Comparison of ENCODE assay signal across 1 cellular context in the genomic region with DNA sequence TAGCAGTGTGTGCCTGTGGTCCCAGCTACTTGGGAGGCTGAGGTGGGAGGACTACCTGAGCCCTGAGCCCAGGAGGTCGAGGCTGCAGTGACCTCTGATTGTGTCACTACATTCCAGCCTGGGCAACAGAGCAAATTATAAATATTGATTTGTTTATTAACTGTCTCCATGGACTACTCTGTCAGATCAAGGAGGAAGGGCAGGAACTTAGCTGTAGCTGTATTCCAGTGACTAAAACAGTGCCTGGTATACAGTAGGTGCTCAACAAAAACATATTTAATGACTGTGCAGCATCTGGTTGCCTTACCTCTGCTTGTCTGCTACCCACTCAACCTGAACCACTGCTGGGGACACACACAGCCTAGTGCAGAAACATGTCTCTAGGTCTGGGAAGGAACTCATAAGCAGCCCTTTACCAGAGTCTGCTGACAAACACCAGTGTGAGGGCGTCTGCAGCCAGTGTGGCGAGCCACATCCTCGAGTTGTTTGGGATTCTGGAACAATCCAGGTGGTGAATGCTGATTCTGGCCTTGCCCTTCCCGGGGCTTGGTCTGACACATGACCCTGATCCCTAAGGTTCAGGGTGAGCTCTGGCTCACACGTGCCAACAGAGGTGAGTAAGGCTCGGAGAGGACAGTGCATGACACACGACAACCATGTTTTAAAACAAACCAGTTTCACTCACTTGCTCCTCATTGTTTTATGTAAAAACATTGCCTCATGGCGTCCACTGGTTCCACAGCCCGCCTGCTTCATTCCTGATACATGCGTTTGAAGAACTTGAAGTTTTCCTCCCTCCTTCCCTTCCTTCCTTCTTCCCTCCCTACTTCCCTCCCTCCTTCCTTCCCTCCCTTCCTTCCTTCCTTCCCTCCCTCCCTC.
A peak's percentile ranks its signal among the peaks of the same experiment; 100 is the strongest.
TF ChIP-seq lines count a peak whose summit lies in the region.

No MANE protein-coding gene starts in this region.

TF ChIP-seq in HepG2, 621 proteins besides CTCF, POLR2A, EP300 and RAD21 (continued from another document and continues in another):
- TF ChIP-seq, protein P1, sequence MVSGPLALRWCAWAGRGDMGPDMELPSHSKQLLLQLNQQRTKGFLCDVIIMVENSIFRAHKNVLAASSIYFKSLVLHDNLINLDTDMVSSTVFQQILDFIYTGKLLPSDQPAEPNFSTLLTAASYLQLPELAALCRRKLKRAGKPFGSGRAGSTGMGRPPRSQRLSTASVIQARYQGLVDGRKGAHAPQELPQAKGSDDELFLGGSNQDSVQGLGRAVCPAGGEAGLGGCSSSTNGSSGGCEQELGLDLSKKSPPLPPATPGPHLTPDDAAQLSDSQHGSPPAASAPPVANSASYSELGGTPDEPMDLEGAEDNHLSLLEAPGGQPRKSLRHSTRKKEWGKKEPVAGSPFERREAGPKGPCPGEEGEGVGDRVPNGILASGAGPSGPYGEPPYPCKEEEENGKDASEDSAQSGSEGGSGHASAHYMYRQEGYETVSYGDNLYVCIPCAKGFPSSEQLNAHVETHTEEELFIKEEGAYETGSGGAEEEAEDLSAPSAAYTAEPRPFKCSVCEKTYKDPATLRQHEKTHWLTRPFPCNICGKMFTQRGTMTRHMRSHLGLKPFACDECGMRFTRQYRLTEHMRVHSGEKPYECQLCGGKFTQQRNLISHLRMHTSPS (CRISPR knock-in tag; IDR thresholded peaks at IDR 0.05; ENCODE audit: low read depth): no peak
- TF ChIP-seq DMAP1 (CRISPR knock-in tag; IDR thresholded peaks at IDR 0.05): peak; percentile 65
- no peak for TF ChIP-seq ZEB1 (IDR thresholded peaks at IDR 0.05; ENCODE audit: insufficient replicate concordance, low read depth)
- TF ChIP-seq, protein P2, sequence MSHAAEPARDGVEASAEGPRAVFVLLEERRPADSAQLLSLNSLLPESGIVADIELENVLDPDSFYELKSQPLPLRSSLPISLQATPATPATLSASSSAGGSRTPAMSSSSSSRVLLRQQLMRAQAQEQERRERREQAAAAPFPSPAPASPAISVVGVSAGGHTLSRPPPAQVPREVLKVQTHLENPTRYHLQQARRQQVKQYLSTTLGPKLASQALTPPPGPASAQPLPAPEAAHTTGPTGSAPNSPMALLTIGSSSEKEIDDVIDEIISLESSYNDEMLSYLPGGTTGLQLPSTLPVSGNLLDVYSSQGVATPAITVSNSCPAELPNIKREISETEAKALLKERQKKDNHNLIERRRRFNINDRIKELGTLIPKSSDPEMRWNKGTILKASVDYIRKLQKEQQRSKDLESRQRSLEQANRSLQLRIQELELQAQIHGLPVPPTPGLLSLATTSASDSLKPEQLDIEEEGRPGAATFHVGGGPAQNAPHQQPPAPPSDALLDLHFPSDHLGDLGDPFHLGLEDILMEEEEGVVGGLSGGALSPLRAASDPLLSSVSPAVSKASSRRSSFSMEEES (CRISPR knock-in tag; IDR thresholded peaks at IDR 0.05): 0 out of 2 replicates have a peak, but pooled peaks have one; percentile 15
- TF ChIP-seq XRCC5 (optimal IDR thresholded peaks at IDR 0.05; ENCODE audit: low read length): no peak
- TF ChIP-seq EEA1 (CRISPR knock-in tag; IDR thresholded peaks at IDR 0.05; ENCODE audit: borderline replicate concordance): no peak
- peak; percentile 53; the same call in 1 of the 2 replicates for TF ChIP-seq ZNF556 (CRISPR knock-in tag; IDR thresholded peaks at IDR 0.05; ENCODE audit: borderline replicate concordance)
- TF ChIP-seq, protein P3, sequence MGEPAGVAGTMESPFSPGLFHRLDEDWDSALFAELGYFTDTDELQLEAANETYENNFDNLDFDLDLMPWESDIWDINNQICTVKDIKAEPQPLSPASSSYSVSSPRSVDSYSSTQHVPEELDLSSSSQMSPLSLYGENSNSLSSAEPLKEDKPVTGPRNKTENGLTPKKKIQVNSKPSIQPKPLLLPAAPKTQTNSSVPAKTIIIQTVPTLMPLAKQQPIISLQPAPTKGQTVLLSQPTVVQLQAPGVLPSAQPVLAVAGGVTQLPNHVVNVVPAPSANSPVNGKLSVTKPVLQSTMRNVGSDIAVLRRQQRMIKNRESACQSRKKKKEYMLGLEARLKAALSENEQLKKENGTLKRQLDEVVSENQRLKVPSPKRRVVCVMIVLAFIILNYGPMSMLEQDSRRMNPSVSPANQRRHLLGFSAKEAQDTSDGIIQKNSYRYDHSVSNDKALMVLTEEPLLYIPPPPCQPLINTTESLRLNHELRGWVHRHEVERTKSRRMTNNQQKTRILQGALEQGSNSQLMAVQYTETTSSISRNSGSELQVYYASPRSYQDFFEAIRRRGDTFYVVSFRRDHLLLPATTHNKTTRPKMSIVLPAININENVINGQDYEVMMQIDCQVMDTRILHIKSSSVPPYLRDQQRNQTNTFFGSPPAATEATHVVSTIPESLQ (CRISPR knock-in tag; conservative IDR thresholded peaks at IDR 0.05): no peak
- TF ChIP-seq, protein P4, sequence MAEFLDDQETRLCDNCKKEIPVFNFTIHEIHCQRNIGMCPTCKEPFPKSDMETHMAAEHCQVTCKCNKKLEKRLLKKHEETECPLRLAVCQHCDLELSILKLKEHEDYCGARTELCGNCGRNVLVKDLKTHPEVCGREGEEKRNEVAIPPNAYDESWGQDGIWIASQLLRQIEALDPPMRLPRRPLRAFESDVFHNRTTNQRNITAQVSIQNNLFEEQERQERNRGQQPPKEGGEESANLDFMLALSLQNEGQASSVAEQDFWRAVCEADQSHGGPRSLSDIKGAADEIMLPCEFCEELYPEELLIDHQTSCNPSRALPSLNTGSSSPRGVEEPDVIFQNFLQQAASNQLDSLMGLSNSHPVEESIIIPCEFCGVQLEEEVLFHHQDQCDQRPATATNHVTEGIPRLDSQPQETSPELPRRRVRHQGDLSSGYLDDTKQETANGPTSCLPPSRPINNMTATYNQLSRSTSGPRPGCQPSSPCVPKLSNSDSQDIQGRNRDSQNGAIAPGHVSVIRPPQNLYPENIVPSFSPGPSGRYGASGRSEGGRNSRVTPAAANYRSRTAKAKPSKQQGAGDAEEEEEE (CRISPR knock-in tag; IDR thresholded peaks at IDR 0.05; ENCODE audit: borderline replicate concordance): no peak
- peak in 1 of 2 experiments; percentile 20; a peak in 1 of 4 replicates for TF ChIP-seq KLF16 (CRISPR knock-in tag; IDR thresholded peaks at IDR 0.05)
- TF ChIP-seq AHR (CRISPR knock-in tag; IDR thresholded peaks at IDR 0.05): peak; percentile 85
- no peak; the same call in 1 of the 2 replicates for TF ChIP-seq ZSCAN9 (CRISPR knock-in tag; IDR thresholded peaks at IDR 0.05; ENCODE audit: borderline replicate concordance)
- no peak for TF ChIP-seq TCF7L2 (IDR thresholded peaks at IDR 0.05; ENCODE audit: low read depth, low read length)
- TF ChIP-seq, protein P5, sequence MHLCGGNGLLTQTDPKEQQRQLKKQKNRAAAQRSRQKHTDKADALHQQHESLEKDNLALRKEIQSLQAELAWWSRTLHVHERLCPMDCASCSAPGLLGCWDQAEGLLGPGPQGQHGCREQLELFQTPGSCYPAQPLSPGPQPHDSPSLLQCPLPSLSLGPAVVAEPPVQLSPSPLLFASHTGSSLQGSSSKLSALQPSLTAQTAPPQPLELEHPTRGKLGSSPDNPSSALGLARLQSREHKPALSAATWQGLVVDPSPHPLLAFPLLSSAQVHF (CRISPR knock-in tag; IDR thresholded peaks at IDR 0.05): no peak
- TF ChIP-seq ZNF558 (CRISPR knock-in tag; IDR thresholded peaks at IDR 0.05; ENCODE audit: borderline replicate concordance): peak; percentile 50; the same call in 1 of the 2 replicates
- TF ChIP-seq REXO4 (CRISPR knock-in tag; IDR thresholded peaks at IDR 0.05; ENCODE audit: borderline replicate concordance): no peak
- TF ChIP-seq ZNF652 (CRISPR knock-in tag; IDR thresholded peaks at IDR 0.05; ENCODE audit: borderline replicate concordance, low read depth): peak; percentile 62; the same call in 1 of the 2 replicates
- TF ChIP-seq AGO1 (IDR thresholded peaks at IDR 0.05; ENCODE audit: low read depth, low read length, poor library complexity, severe bottlenecking): no peak
- peak; percentile 36; the same call in 1 of the 2 replicates for TF ChIP-seq ZNF788 (CRISPR knock-in tag; IDR thresholded peaks at IDR 0.05; ENCODE audit: borderline replicate concordance)
- TF ChIP-seq ATRX (CRISPR knock-in tag; IDR thresholded peaks at IDR 0.05; ENCODE audit: borderline replicate concordance): no peak; the same call in 1 of the 2 replicates
- TF ChIP-seq, protein P6, sequence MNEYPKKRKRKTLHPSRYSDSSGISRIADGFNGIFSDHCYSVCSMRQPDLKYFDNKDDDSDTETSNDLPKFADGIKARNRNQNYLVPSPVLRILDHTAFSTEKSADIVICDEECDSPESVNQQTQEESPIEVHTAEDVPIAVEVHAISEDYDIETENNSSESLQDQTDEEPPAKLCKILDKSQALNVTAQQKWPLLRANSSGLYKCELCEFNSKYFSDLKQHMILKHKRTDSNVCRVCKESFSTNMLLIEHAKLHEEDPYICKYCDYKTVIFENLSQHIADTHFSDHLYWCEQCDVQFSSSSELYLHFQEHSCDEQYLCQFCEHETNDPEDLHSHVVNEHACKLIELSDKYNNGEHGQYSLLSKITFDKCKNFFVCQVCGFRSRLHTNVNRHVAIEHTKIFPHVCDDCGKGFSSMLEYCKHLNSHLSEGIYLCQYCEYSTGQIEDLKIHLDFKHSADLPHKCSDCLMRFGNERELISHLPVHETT (CRISPR knock-in tag; conservative IDR thresholded peaks at IDR 0.05): 0 out of 2 replicates have a peak, but pooled peaks have one; percentile 31
- no peak for TF ChIP-seq ZNF567 (CRISPR knock-in tag; IDR thresholded peaks at IDR 0.05; ENCODE audit: borderline replicate concordance)
- TF ChIP-seq, protein P7, sequence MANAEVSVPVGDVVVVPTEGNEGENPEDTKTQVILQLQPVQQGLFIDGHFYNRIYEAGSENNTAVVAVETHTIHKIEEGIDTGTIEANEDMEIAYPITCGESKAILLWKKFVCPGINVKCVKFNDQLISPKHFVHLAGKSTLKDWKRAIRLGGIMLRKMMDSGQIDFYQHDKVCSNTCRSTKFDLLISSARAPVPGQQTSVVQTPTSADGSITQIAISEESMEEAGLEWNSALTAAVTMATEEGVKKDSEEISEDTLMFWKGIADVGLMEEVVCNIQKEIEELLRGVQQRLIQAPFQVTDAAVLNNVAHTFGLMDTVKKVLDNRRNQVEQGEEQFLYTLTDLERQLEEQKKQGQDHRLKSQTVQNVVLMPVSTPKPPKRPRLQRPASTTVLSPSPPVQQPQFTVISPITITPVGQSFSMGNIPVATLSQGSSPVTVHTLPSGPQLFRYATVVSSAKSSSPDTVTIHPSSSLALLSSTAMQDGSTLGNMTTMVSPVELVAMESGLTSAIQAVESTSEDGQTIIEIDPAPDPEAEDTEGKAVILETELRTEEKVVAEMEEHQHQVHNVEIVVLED (CRISPR knock-in tag; IDR thresholded peaks at IDR 0.05; ENCODE audit: borderline replicate concordance): peak; percentile 53; the same call in 1 of the 2 replicates
- TF ChIP-seq ZSCAN29 (CRISPR knock-in tag; conservative IDR thresholded peaks at IDR 0.05): no peak; the same call in 1 of the 2 replicates
- TF ChIP-seq, protein P8, sequence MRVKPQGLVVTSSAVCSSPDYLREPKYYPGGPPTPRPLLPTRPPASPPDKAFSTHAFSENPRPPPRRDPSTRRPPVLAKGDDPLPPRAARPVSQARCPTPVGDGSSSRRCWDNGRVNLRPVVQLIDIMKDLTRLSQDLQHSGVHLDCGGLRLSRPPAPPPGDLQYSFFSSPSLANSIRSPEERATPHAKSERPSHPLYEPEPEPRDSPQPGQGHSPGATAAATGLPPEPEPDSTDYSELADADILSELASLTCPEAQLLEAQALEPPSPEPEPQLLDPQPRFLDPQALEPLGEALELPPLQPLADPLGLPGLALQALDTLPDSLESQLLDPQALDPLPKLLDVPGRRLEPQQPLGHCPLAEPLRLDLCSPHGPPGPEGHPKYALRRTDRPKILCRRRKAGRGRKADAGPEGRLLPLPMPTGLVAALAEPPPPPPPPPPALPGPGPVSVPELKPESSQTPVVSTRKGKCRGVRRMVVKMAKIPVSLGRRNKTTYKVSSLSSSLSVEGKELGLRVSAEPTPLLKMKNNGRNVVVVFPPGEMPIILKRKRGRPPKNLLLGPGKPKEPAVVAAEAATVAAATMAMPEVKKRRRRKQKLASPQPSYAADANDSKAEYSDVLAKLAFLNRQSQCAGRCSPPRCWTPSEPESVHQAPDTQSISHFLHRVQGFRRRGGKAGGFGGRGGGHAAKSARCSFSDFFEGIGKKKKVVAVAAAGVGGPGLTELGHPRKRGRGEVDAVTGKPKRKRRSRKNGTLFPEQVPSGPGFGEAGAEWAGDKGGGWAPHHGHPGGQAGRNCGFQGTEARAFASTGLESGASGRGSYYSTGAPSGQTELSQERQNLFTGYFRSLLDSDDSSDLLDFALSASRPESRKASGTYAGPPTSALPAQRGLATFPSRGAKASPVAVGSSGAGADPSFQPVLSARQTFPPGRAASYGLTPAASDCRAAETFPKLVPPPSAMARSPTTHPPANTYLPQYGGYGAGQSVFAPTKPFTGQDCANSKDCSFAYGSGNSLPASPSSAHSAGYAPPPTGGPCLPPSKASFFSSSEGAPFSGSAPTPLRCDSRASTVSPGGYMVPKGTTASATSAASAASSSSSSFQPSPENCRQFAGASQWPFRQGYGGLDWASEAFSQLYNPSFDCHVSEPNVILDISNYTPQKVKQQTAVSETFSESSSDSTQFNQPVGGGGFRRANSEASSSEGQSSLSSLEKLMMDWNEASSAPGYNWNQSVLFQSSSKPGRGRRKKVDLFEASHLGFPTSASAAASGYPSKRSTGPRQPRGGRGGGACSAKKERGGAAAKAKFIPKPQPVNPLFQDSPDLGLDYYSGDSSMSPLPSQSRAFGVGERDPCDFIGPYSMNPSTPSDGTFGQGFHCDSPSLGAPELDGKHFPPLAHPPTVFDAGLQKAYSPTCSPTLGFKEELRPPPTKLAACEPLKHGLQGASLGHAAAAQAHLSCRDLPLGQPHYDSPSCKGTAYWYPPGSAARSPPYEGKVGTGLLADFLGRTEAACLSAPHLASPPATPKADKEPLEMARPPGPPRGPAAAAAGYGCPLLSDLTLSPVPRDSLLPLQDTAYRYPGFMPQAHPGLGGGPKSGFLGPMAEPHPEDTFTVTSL (CRISPR knock-in tag; IDR thresholded peaks at IDR 0.05; ENCODE audit: borderline replicate concordance): no peak
- TF ChIP-seq ZNF816 (CRISPR knock-in tag; IDR thresholded peaks at IDR 0.05; ENCODE audit: borderline replicate concordance): no peak; the same call in 1 of the 2 replicates
- no peak for TF ChIP-seq ZNF772 (CRISPR knock-in tag; IDR thresholded peaks at IDR 0.05)
- 0 out of 2 replicates have a peak, but pooled peaks have one; percentile 83 for TF ChIP-seq NR1H2 (CRISPR knock-in tag; IDR thresholded peaks at IDR 0.05; ENCODE audit: borderline replicate concordance, low read depth)
- 0 out of 2 replicates have a peak, but pooled peaks have one; percentile 55 for TF ChIP-seq ZNF768 (CRISPR knock-in tag; IDR thresholded peaks at IDR 0.05)
- TF ChIP-seq ZC3H4 (CRISPR knock-in tag; IDR thresholded peaks at IDR 0.05; ENCODE audit: borderline replicate concordance): no peak
- TF ChIP-seq GZF1 (CRISPR knock-in tag; IDR thresholded peaks at IDR 0.05): 0 out of 2 replicates have a peak, but pooled peaks have one; percentile 42
- peak; percentile 47 for TF ChIP-seq SP2 (CRISPR knock-in tag; IDR thresholded peaks at IDR 0.05)
- no peak for TF ChIP-seq SMYD3 (CRISPR knock-in tag; IDR thresholded peaks at IDR 0.05)
- peak; percentile 66 for TF ChIP-seq DPF2 (CRISPR knock-in tag; IDR thresholded peaks at IDR 0.05; ENCODE audit: borderline replicate concordance, low read depth)
- no peak for TF ChIP-seq NFE2 (CRISPR knock-in tag; IDR thresholded peaks at IDR 0.05)
- TF ChIP-seq, protein P9, sequence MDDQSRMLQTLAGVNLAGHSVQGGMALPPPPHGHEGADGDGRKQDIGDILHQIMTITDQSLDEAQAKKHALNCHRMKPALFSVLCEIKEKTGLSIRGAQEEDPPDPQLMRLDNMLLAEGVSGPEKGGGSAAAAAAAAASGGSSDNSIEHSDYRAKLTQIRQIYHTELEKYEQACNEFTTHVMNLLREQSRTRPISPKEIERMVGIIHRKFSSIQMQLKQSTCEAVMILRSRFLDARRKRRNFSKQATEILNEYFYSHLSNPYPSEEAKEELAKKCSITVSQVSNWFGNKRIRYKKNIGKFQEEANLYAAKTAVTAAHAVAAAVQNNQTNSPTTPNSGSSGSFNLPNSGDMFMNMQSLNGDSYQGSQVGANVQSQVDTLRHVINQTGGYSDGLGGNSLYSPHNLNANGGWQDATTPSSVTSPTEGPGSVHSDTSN (CRISPR knock-in tag; IDR thresholded peaks at IDR 0.05; ENCODE audit: borderline replicate concordance): no peak
